8 cellular contexts compared by ENCODE assay signal in genomic region chr21:41878831-41879189, GRCh38. TPM values are rescaled to one million over a fixed set of nuclear protein-coding genes. Genes with fewer than 3 reads are reported as not detected.
DNase-seq lines count a peak whose midpoint lies in the region; ATAC-seq and TF ChIP-seq lines count a peak whose summit lies in the region.

No MANE protein-coding gene starts in this region.

- no peaks in the 10 kb centered on the region for H3K27me3 Mint-ChIP-seq in CD4-positive, alpha-beta T cell
- no peaks in the 10 kb centered on the region for H3K27me3 Mint-ChIP-seq in naive B cell

- H3K36me3 Mint-ChIP-seq in CD4-positive, alpha-beta T cell (ENCODE audit: low read depth): peaks cover 14% of the 10 kb centered on the region
- H3K36me3 Mint-ChIP-seq in naive B cell: peaks cover 0 to under 1% of the 10 kb centered on the region in 2 donors
- peaks cover 8% of the 10 kb centered on the region for H3K36me3 Mint-ChIP-seq in stimulated activated effector memory CD8-positive, alpha-beta T cell treated with anti-CD3 and anti-CD28 coated beads, Interleukin-12 subunit alpha, Interleukin-12 subunit beta, amount 100 ng/mL, for 72 hours

- no peaks in the 10 kb centered on the region for H3K9me3 Mint-ChIP-seq in CD4-positive, alpha-beta T cell
- no peaks in the 10 kb centered on the region for H3K9me3 Mint-ChIP-seq in naive B cell
- no peaks in the 10 kb centered on the region for H3K9me3 Mint-ChIP-seq in stimulated activated effector memory CD8-positive, alpha-beta T cell treated with anti-CD3 and anti-CD28 coated beads, Interleukin-12 subunit alpha, Interleukin-12 subunit beta, amount 100 ng/mL, for 72 hours

- TF ChIP-seq EP300 in esophagus muscularis mucosa (IDR thresholded peaks at IDR 0.05): no peak

- peak; percentile 82 for ATAC-seq in CD4-positive, alpha-beta T cell (ENCODE audit: poor library complexity)
- ATAC-seq in GM19324 (IDR thresholded peaks at IDR 0.05; ENCODE audit: low FRiP score, unreplicated experiment): peak; percentile 62
- peak; percentile 42 for ATAC-seq in HG03520 (IDR thresholded peaks at IDR 0.05; ENCODE audit: unreplicated experiment)
- peak; percentile 67 to 68 for ATAC-seq in naive B cell (ENCODE audit: low read depth in 2 of 2)
- ATAC-seq in stimulated activated effector memory CD8-positive, alpha-beta T cell treated with anti-CD3 and anti-CD28 coated beads, Interleukin-12 subunit alpha, Interleukin-12 subunit beta, amount 100 ng/mL, for 72 hours: peak; percentile 78

- peak; percentile 63 to 77 (median 73) for DNase-seq in CD4-positive, alpha-beta T cell
- DNase-seq in NT2/D1 (ENCODE audit: low read depth, low spot score): peak; percentile 71
- DNase-seq in activated T-cell treated with anti-CD3 and anti-CD28 coated beads for 48 hours (ENCODE audit: low read depth): peak; percentile 72
- no peak for DNase-seq in esophagus muscularis mucosa (ENCODE audit: extremely low spot score)
- peak; percentile 71 for DNase-seq in naive B cell
- peak; percentile 43 to 83 for DNase-seq in stimulated activated effector memory CD8-positive, alpha-beta T cell treated with anti-CD3 and anti-CD28 coated beads, Interleukin-12 subunit alpha, Interleukin-12 subunit beta, amount 100 ng/mL, for 72 hours (ENCODE audit: low spot score in 2 of 2)

- H3K36me3 ChIP-seq in NT2/D1 (ENCODE audit: insufficient read depth, insufficient read length, low read length) (peaks cover 13% of the 10 kb centered on the region), esophagus muscularis mucosa (no peaks in the 10 kb centered on the region)

- H3K27ac Mint-ChIP-seq in CD4-positive, alpha-beta T cell: peak overlapping the region; percentile 88
- H3K27ac Mint-ChIP-seq in naive B cell: peak overlapping the region in 2 of 6 donors; percentile 15 to 81
- H3K27ac Mint-ChIP-seq in stimulated activated effector memory CD8-positive, alpha-beta T cell treated with anti-CD3 and anti-CD28 coated beads, Interleukin-12 subunit alpha, Interleukin-12 subunit beta, amount 100 ng/mL, for 72 hours: peak overlapping the region; percentile 82

- no peak for TF ChIP-seq CTCF in CD4-positive, alpha-beta T cell (IDR thresholded peaks at IDR 0.05)
- TF ChIP-seq CTCF in esophagus muscularis mucosa (IDR thresholded peaks at IDR 0.05): no peak

- H3K9ac ChIP-seq in NT2/D1 (ENCODE audit: insufficient read length, low read depth): peak overlapping the region; percentile 79

- no peaks in the 10 kb centered on the region for H3K27me3 ChIP-seq in CD4-positive, alpha-beta T cell (ENCODE audit: control insufficient read depth, insufficient read depth, low read length)
- H3K27me3 ChIP-seq in NT2/D1 (ENCODE audit: insufficient read depth, insufficient read length) (no peaks in the 10 kb centered on the region), esophagus muscularis mucosa (no peaks in the 10 kb centered on the region)

- no CpG with 5 or more reads among the region's 65 CpGs for WGBS in esophagus muscularis mucosa

- peaks cover 37% of the 10 kb centered on the region for H3K4me1 Mint-ChIP-seq in CD4-positive, alpha-beta T cell (ENCODE audit: low read depth)
- H3K4me1 Mint-ChIP-seq in naive B cell: peaks cover 21 to 38% (median 34%) of the 10 kb centered on the region in 3 donors
- peaks cover 25% of the 10 kb centered on the region for H3K4me1 Mint-ChIP-seq in stimulated activated effector memory CD8-positive, alpha-beta T cell treated with anti-CD3 and anti-CD28 coated beads, Interleukin-12 subunit alpha, Interleukin-12 subunit beta, amount 100 ng/mL, for 72 hours

- H3K4me1 ChIP-seq in NT2/D1 (ENCODE audit: insufficient read depth, insufficient read length): peaks cover 10% of the 10 kb centered on the region
- H3K4me1 ChIP-seq in esophagus muscularis mucosa: peaks cover 4 to 30% (median 28%) of the 10 kb centered on the region in 4 donors

- peak overlapping the region; percentile 90 for H3K4me3 ChIP-seq in NT2/D1 (ENCODE audit: insufficient read length, low read depth)
- H3K4me3 ChIP-seq in esophagus muscularis mucosa: peak overlapping the region; percentile 83 to 95 (median 84)

- intact Hi-C loops in CD4-positive, alpha-beta T cell (cut with DNase I, micrococcal nuclease): loop anchor here (1.0 to 5.0 kb wide), 6 partner anchors 47 to 358 kb away; no protein-coding TSS in a partner anchor
- intact Hi-C loops in esophagus muscularis mucosa (cut with DNase I): loop anchor here (5.0 kb wide), 1 partner anchor 133 kb away; the partner anchor contains the start of gene ZBTB21

- no peak overlapping the region for H3K27ac ChIP-seq in CD4-positive, alpha-beta T cell (ENCODE audit: low read depth, low read length)
- H3K27ac ChIP-seq in esophagus muscularis mucosa (replicated peaks in 1 of 4): peak overlapping the region in 3 of 4 donors; percentile 69 to 82 (median 70)

- TF ChIP-seq POLR2A in esophagus muscularis mucosa (IDR thresholded peaks at IDR 0.05; ENCODE audit: low read depth): no peak

- CTCF ChIA-PET in CD4-positive, alpha-beta T cell (lab: Charles Lee): no interaction called here

- POLR2A ChIA-PET in CD4-positive, alpha-beta T cell (lab: Charles Lee): interaction anchor here (1.1 to 3.8 kb wide), 6 partner anchors 17 to 229 kb away, joined by 3 to 44 read pairs (median 10); no protein-coding TSS in a partner anchor

- peak overlapping the region; percentile 56 for H3K4me3 Mint-ChIP-seq in CD4-positive, alpha-beta T cell
- peak overlapping the region in 7 of 8 donors; percentile 49 to 96 (median 72) for H3K4me3 Mint-ChIP-seq in naive B cell
- peak overlapping the region; percentile 75 for H3K4me3 Mint-ChIP-seq in stimulated activated effector memory CD8-positive, alpha-beta T cell treated with anti-CD3 and anti-CD28 coated beads, Interleukin-12 subunit alpha, Interleukin-12 subunit beta, amount 100 ng/mL, for 72 hours

- H3K9me3 ChIP-seq in CD4-positive, alpha-beta T cell (ENCODE audit: control insufficient read depth, low read length): no peaks in the 10 kb centered on the region
- H3K9me3 ChIP-seq in NT2/D1 (ENCODE audit: insufficient read depth, low read length) (no peaks in the 10 kb centered on the region), esophagus muscularis mucosa (no peaks in the 10 kb centered on the region)

RNA-seq across cellular contexts. Expression of gene PRDM15, which starts 0.3 kb away (rescaled TPM):
- 10 to 100 TPM; 10.4 to 12.0 TPM for total RNA-seq in CD4-positive, alpha-beta T cell
- 1 to 10 TPM; 5.0 to 6.3 (median 5.4) TPM for total RNA-seq in esophagus muscularis mucosa
- polyA plus RNA-seq in naive B cell (ENCODE audit: low read depth in 6 of 6): 1 to 10 TPM in 4 of 6 donors, under 1 TPM in 1, not detected in 1; 0.91 to 3.7 (median 1.4) TPM
